ENCODE assay signal across 9 cellular contexts in genomic region chr3:23671901-23672589, GRCh38.
DNase-seq lines count a peak whose midpoint lies in the region; ATAC-seq and TF ChIP-seq lines count a peak whose summit lies in the region.
"Had no signal": no experiment of that assay in that cellular context is flagged by ENCODE, and none has a peak within 500 bp of the region (broad histone marks: within the 10 kb centered on the region; RNA-seq: fewer than 3 reads in every experiment).

No MANE protein-coding gene starts in this region.

- H3K4me1 Mint-ChIP-seq in CD14-positive monocyte = peaks cover 5% of the 10 kb centered on the region
- H3K4me1 Mint-ChIP-seq: activated naive CD4-positive, alpha-beta T cell treated with anti-CD3 and anti-CD28 coated beads, Interleukin-2, amount 50 U/mL, for 24 hours had no signal

- no peak for TF ChIP-seq EP300 in gastroesophageal sphincter (IDR thresholded peaks at IDR 0.05)

- in situ Hi-C loops in Panc1 (cut with HindIII; ENCODE audit: low pct_unique_long_range_greater_than_20kb, low sequenced_read_pairs) = no loop called here

- intact Hi-C loops in CD14-positive monocyte (cut with micrococcal nuclease) (no loop called here), Panc1 (cut with micrococcal nuclease; ENCODE audit: unreplicated experiment) (no loop called here), posterior cingulate gyrus (cut with DNase I) (no loop called here)

- H3K36me3 ChIP-seq in Panc1 (ENCODE audit: control insufficient read depth, insufficient read depth, low read length) (no peaks in the 10 kb centered on the region), gastroesophageal sphincter (no peaks in the 10 kb centered on the region)

- ATAC-seq in Panc1 = no peak
- ATAC-seq in gastroesophageal sphincter = no peak
- no peak for ATAC-seq in GM18873 (IDR thresholded peaks at IDR 0.05; ENCODE audit: low FRiP score, unreplicated experiment)
- no peak for ATAC-seq in GM21367 (IDR thresholded peaks at IDR 0.05; ENCODE audit: unreplicated experiment)

- peak overlapping the region; percentile 18 to 36; a peak in 3 of 4 replicates for H3K4me3 ChIP-seq in Panc1 (ENCODE audit: low read depth in 2 of 2, low read length in 2 of 2)
- peak overlapping the region; percentile 9 to 44 for H3K4me3 ChIP-seq in gastroesophageal sphincter

- POLR2A ChIA-PET in Panc1 (lab: Charles Lee) = no interaction called here

- CTCF ChIA-PET in Panc1 (lab: Charles Lee) = no interaction called here

- peak overlapping the region; percentile 73 to 87 for H3K4me3 Mint-ChIP-seq in CD14-positive monocyte
- H3K4me3 Mint-ChIP-seq: activated naive CD4-positive, alpha-beta T cell treated with anti-CD3 and anti-CD28 coated beads, Interleukin-2, amount 50 U/mL, for 24 hours had no signal

- H3K27me3 Mint-ChIP-seq in CD14-positive monocyte (ENCODE audit: low read depth in 3 of 3) = peaks cover 17 to 22% (median 17%) of the 10 kb centered on the region in 3 donors

- no TSS peak for BruUV-seq in Panc1 (replicated peaks; lab: Mats Ljungman, UMichigan)

- H3K27me3 ChIP-seq in Panc1 (ENCODE audit: control insufficient read depth, insufficient read depth, low read length) = no peaks in the 10 kb centered on the region
- peaks cover 9% of the 10 kb centered on the region for H3K27me3 ChIP-seq in gastroesophageal sphincter

- TF ChIP-seq CTCF in CD14-positive monocyte (IDR thresholded peaks at IDR 0.05) = no peak
- TF ChIP-seq CTCF in Panc1 (IDR thresholded peaks at IDR 0.05) = no peak
- TF ChIP-seq CTCF in gastroesophageal sphincter (IDR thresholded peaks at IDR 0.05) = peak in 1 of 4 experiments; percentile 41

- H3K36me3 Mint-ChIP-seq in CD14-positive monocyte = no peaks in the 10 kb centered on the region
- H3K36me3 Mint-ChIP-seq: activated naive CD4-positive, alpha-beta T cell treated with anti-CD3 and anti-CD28 coated beads, Interleukin-2, amount 50 U/mL, for 24 hours had no signal

- DNase-seq in CD14-positive monocyte (ENCODE audit: low spot score) (no peak), Panc1 (ENCODE audit: low read depth, low spot score) (no peak), posterior cingulate gyrus (peak in 7 of 10 donors; percentile 17 to 87 (median 44)), putamen (ENCODE audit: low spot score) (no peak), NCI-H1105 treated with DMSO at 0.1 percent for 48 hours (lab: John Stamatoyannopoulos, UW) (no peak)

- H3K9me3 ChIP-seq in Panc1 (ENCODE audit: control insufficient read depth, insufficient read depth, low read depth, low read length) (no peaks in the 10 kb centered on the region; the same call in 1 of the 2 replicates), gastroesophageal sphincter (no peaks in the 10 kb centered on the region)

- H3K4me1 ChIP-seq in Panc1 (ENCODE audit: control insufficient read depth, insufficient read depth, low read length) = peaks cover 45% of the 10 kb centered on the region
- H3K4me1 ChIP-seq in gastroesophageal sphincter = peaks cover 0 to 10% (median 0%) of the 10 kb centered on the region in 3 donors

- H3K27ac Mint-ChIP-seq in CD14-positive monocyte = peak overlapping the region in 2 of 7 donors; percentile 54 to 75
- H3K27ac Mint-ChIP-seq: activated naive CD4-positive, alpha-beta T cell treated with anti-CD3 and anti-CD28 coated beads, Interleukin-2, amount 50 U/mL, for 24 hours had no signal

- peaks cover 0 to 4% (median 2%) of the 10 kb centered on the region in 7 donors for H3K9me3 Mint-ChIP-seq in CD14-positive monocyte
- H3K9me3 Mint-ChIP-seq: activated naive CD4-positive, alpha-beta T cell treated with anti-CD3 and anti-CD28 coated beads, Interleukin-2, amount 50 U/mL, for 24 hours had no signal

- H3K27ac ChIP-seq in Panc1 (ENCODE audit: low read length) (peak overlapping the region; percentile 96), gastroesophageal sphincter (no peak overlapping the region)

- 46 to 72% methylated on average over 6 to 10 of the region's 36 CpGs for WGBS in gastroesophageal sphincter (ENCODE audit: low coverage in 1 of 2), 2 donors

- TF ChIP-seq POLR2A in gastroesophageal sphincter (IDR thresholded peaks at IDR 0.05) = no peak

Comparison
In these comparisons a context has a peak if more than half of its experiments do, and no peak if none do; other contexts are left out.
1. DNase-seq: peak in posterior cingulate gyrus (7 of 10); none in CD14-positive monocyte (single experiment), Panc1 (single experiment), putamen (single experiment) and NCI-H1105 treated with DMSO at 0.1 percent for 48 hours (single experiment).